In the genomic region with DNA sequence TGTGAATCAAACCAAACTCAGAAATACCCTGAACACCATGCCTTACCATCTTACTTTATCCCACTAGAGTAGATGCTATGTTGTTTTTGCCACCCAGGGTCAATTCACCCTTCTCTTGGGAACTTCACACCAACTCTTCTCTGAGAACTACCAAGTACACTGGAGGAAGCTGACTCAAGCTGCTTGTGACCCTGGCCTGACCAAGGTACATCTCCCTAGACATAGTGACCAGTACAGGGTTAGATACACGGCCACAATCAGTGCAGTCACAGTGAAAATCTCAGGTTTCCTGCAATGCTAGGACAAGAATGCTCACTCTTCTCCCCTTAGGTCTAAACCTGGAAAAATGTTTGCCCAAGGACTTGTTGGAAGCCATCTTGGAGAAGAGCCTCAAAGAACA, we compare ENCODE assay signal across 1 cellular context.
TF ChIP-seq lines count a peak whose summit lies in the region.

No MANE protein-coding gene starts in this region.

TF ChIP-seq in endothelial cell of umbilical vein, 7 proteins besides CTCF, POLR2A, EP300 and RAD21:
- TF ChIP-seq FOS (IDR thresholded peaks at IDR 0.05; ENCODE audit: borderline replicate concordance, insufficient read depth, low read length) (no peak), POLR2AphosphoS5 (IDR thresholded peaks at IDR 0.05; ENCODE audit: insufficient read depth, low read depth, low read length) (no peak), GATA2 (IDR thresholded peaks at IDR 0.05; ENCODE audit: insufficient read depth, insufficient read length, low read depth, low read length) (no peak), MYC (IDR thresholded peaks at IDR 0.05; ENCODE audit: low read depth, low read length) (no peak), EZH2 (IDR thresholded peaks at IDR 0.05; ENCODE audit: borderline replicate concordance, low read depth, low read length, severe bottlenecking) (no peak)
